23 cellular contexts compared by ENCODE assay signal in the genomic region with DNA sequence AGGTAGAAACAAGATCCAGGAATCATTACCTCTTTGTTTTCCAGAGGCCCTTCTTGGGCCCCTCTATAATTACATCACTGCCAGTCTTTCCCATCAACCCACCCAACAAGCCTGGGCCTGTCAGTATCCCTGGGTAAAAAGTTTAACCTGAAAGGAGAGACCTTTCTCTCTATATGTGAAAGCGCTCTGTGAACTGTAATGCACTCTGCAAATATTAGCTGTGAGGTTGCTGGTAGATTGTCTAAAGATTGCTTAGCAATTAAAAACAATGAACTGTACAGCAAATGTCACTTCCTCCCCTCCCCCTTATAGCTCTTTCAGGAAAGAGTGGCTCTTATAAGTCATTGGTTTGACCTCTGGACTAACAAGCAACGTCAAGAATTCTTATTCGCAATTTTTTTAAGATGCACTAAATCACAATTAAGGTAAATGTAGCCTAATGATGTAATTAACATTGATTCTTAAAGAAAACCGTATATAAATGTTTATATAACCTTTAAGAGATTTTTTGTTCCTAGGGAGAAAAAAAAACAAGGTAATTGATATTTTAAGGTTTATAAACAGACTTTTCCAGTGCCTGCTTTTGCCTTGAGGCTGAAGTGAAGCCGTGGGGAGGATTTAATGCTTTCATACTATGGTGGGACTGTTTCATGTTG. TPM values are rescaled to one million over a fixed set of nuclear protein-coding genes. Genes with fewer than 3 reads are reported as not detected.
A peak's percentile ranks its signal among the peaks of the same experiment; 100 is the strongest.
DNase-seq lines count a peak whose midpoint lies in the region; TF ChIP-seq lines count a peak whose summit lies in the region.
"Had no signal": no experiment of that assay in that cellular context is flagged by ENCODE, and none has a peak within 500 bp of the region (broad histone marks: within the 10 kb centered on the region; RNA-seq: fewer than 3 reads in every experiment).

No MANE protein-coding gene starts in this region.

- H3K36me3 ChIP-seq in Loucy (ENCODE audit: insufficient read depth, low read length) = no peaks in the 10 kb centered on the region
- no peaks in the 10 kb centered on the region for H3K36me3 ChIP-seq in vagina
- H3K36me3 ChIP-seq: colonic mucosa, Peyer's patch, right atrium auricular region, stomach had no signal

- in situ Hi-C loops in G401 (cut with HindIII; ENCODE audit: low sequenced_read_pairs) = no loop called here

- no peaks in the 10 kb centered on the region for H3K79me2 ChIP-seq in Loucy (ENCODE audit: insufficient read depth, low read length)

- H2AFZ ChIP-seq in Loucy (ENCODE audit: low read length) = peak overlapping the region; percentile 44; the same call in 1 of the 2 replicates

- TF ChIP-seq POLR2A in vagina (IDR thresholded peaks at IDR 0.05) = no peak

- H3K9ac ChIP-seq in Loucy (ENCODE audit: low read depth, low read length, poor library complexity, severe bottlenecking) = no peak overlapping the region

- H3F3A ChIP-seq in Loucy (ENCODE audit: low read depth) = no peaks in the 10 kb centered on the region

- peak; percentile 70 for DNase-seq in COR-L47 (lab: John Stamatoyannopoulos, UW)
- DNase-seq in NCI-H345 treated with DMSO at 0.1 percent for 48 hours (lab: John Stamatoyannopoulos, UW; ENCODE audit: unreplicated experiment) = peak; percentile 98
- peak; percentile 70 for DNase-seq in dermis blood vessel endothelial cell
- no peak for DNase-seq in vagina (ENCODE audit: extremely low spot score in 2 of 2)
- no peak for DNase-seq in nucleus accumbens (lab: John Stamatoyannopoulos, UW)
- no peak for DNase-seq in G401 (ENCODE audit: low spot score)
- DNase-seq in activated naive CD4-positive, alpha-beta T cell treated with Interleukin-2 at 50 U/mL for 16 hours = no peak
- DNase-seq: activated CD4-positive, alpha-beta T cell treated with anti-CD3 and anti-CD28 coated beads, Interleukin-2, amount 50 U/mL, for 4 hours; activated naive CD4-positive, alpha-beta T cell treated with anti-CD3 and anti-CD28 coated beads for 36 hours; activated T-cell treated with anti-CD3 and anti-CD28 coated beads for 4 hours; CD4-positive, alpha-beta memory T cell; colonic mucosa; foreskin melanocyte; GF-D8; HFFc6; MM.1S; mucosa of descending colon; Peyer's patch; stomach had no signal

- no peak overlapping the region for H3K27ac ChIP-seq in vagina
- H3K27ac ChIP-seq: colonic mucosa, Peyer's patch, right atrium auricular region, stomach had no signal

- H3K4me1 ChIP-seq in Loucy (ENCODE audit: insufficient read depth, low read length, poor library complexity, severe bottlenecking) = no peaks in the 10 kb centered on the region
- peaks cover 9% of the 10 kb centered on the region for H3K4me1 ChIP-seq in vagina

- H4K20me1 ChIP-seq in Loucy (ENCODE audit: insufficient read depth, low read length, poor library complexity, severe bottlenecking) = no peaks in the 10 kb centered on the region

- H3K4me3 ChIP-seq in Loucy (ENCODE audit: low read length, poor library complexity, severe bottlenecking) = no peak overlapping the region
- H3K4me3 ChIP-seq in vagina = no peak overlapping the region
- H3K4me3 ChIP-seq: colonic mucosa, mucosa of descending colon, Peyer's patch, right atrium auricular region, stomach had no signal

- TF ChIP-seq CTCF in Loucy (conservative IDR thresholded peaks at IDR 0.05; ENCODE audit: low read length) = no peak
- no peak for TF ChIP-seq CTCF in vagina (IDR thresholded peaks at IDR 0.05)

- intact Hi-C loops in vagina (cut with DNase I) = loop anchor here (10.0 kb wide), 1 partner anchor 550 kb away; no protein-coding TSS in a partner anchor

- H3K9me3 ChIP-seq in Loucy (ENCODE audit: insufficient read depth, low read depth, low read length) (no peaks in the 10 kb centered on the region), vagina (no peaks in the 10 kb centered on the region)
- H3K9me3 ChIP-seq: colonic mucosa, mucosa of descending colon, Peyer's patch, right atrium auricular region, stomach had no signal

- H3K27me3 ChIP-seq in Loucy (ENCODE audit: insufficient read depth, low read length, poor library complexity, severe bottlenecking) (no peaks in the 10 kb centered on the region), vagina (no peaks in the 10 kb centered on the region)
- H3K27me3 ChIP-seq: colonic mucosa, Peyer's patch, right atrium auricular region, stomach had no signal

- no peak overlapping the region for H3K4me2 ChIP-seq in Loucy (ENCODE audit: low read depth, low read length, poor library complexity, severe bottlenecking)

- no peaks in the 10 kb centered on the region for H3K9me2 ChIP-seq in Loucy (replicated peaks; ENCODE audit: low read depth, low read length)

RNA-seq across cellular contexts. Expression of a gene that starts 18.4 kb away (rescaled TPM):
- total RNA-seq in dermis blood vessel endothelial cell (not detected in 2 replicates), vagina (not detected)
- total RNA-seq in G401 (2014; rRNA removed; shearing (Covaris generic)) = not detected in 2 replicates
- total RNA-seq: activated naive CD4-positive, alpha-beta T cell treated with anti-CD3 and anti-CD28 coated beads for 36 hours; CD4-positive, alpha-beta memory T cell; colonic mucosa; HFFc6; left lobe of liver; mucosa of descending colon; NCI-H460 had no signal

RNA-seq across cellular contexts. Expression of a gene that starts 40.7 kb away (rescaled TPM):
- total RNA-seq in dermis blood vessel endothelial cell (22.1 and 23.7 TPM in 2 replicates), vagina (11.0 TPM)
- total RNA-seq in G401 (2014; rRNA removed; shearing (Covaris generic)) = 27.4 and 27.6 TPM in 2 replicates

Comparison
In these comparisons a context has a peak if more than half of its experiments do, and no peak if none do; other contexts are left out.
1. DNase-seq: peak in COR-L47 (single experiment), NCI-H345 treated with DMSO at 0.1 percent for 48 hours (single experiment) and dermis blood vessel endothelial cell (single experiment); none in vagina (0 of 2), nucleus accumbens (0 of 56), G401 (single experiment) and activated naive CD4-positive, alpha-beta T cell treated with Interleukin-2 at 50 U/mL for 16 hours (single experiment).